In genomic region chr3:53811143-53811915, GRCh38 we compare ENCODE assay signal across 19 cellular contexts. TPM values are rescaled to one million over a fixed set of nuclear protein-coding genes. Genes with fewer than 3 reads are reported as not detected.
DNase-seq lines count a peak whose midpoint lies in the region; ATAC-seq, FAIRE-seq and TF ChIP-seq lines count a peak whose summit lies in the region.
"Had no signal": no experiment of that assay in that cellular context is flagged by ENCODE, and none has a peak within 500 bp of the region (broad histone marks: within the 10 kb centered on the region; RNA-seq: fewer than 3 reads in every experiment).

No MANE protein-coding gene starts in this region.

- peaks cover 3% of the 10 kb centered on the region for H3K4me1 ChIP-seq in IMR-90 (ENCODE audit: control insufficient read depth, insufficient read depth, low read length)
- H3K4me1 ChIP-seq in HepG2 (ENCODE audit: insufficient read depth, low read length) = peaks cover 14% of the 10 kb centered on the region
- no peaks in the 10 kb centered on the region for H3K4me1 ChIP-seq in A673 (ENCODE audit: insufficient read depth, low read length, poor library complexity, severe bottlenecking)
- peaks cover 8% of the 10 kb centered on the region for H3K4me1 ChIP-seq in osteoblast (ENCODE audit: insufficient read depth, low read length)
- H3K4me1 ChIP-seq: SJCRH30 had no signal

- no peak for FAIRE-seq in HepG2 (lab: Jason Lieb, UNC)
- FAIRE-seq: H54, K562, RCC 7860 had no signal

- H3K18ac ChIP-seq in IMR-90 (ENCODE audit: low read depth, low read length) = no peak overlapping the region

- no peak for DNase-seq in IMR-90
- peak; percentile 47 for DNase-seq in coronary artery (ENCODE audit: low spot score)
- DNase-seq in HepG2 (ENCODE audit: low spot score) = no peak
- DNase-seq in stimulated activated naive B cell treated with anti-CD40 and anti-IgM and Interleukin-4, amounts not matched to agents 10 μg/mL and 1 μg/mL and 100 μg/mL, for 72 hours = no peak
- no peak for DNase-seq in A673 (ENCODE audit: low spot score)
- no peak for DNase-seq in osteoblast (ENCODE audit: insufficient read length, low spot score, missing footprints)
- DNase-seq in CD1c-positive myeloid dendritic cell (ENCODE audit: extremely low spot score) = no peak
- DNase-seq: CD4-positive, alpha-beta memory T cell; DMS153; MG63; NCI-H1417; NCI-H1694 treated with DMSO at 0.1 percent for 48 hours; NCI-H446; NCI-H526; SJCRH30 had no signal

- TF ChIP-seq POLR2A in IMR-90 (IDR thresholded peaks at IDR 0.05; ENCODE audit: low read depth, low read length) (no peak), HepG2 (IDR thresholded peaks at IDR 0.05; ENCODE audit: insufficient read depth in 1 of 2, low read depth in 2 of 2, low read length in 2 of 2) (peak in 1 of 2 experiments; percentile 31; a peak in 1 of 4 replicates)

- H3K4me2 ChIP-seq in IMR-90 (ENCODE audit: low read depth, low read length) (no peak overlapping the region), HepG2 (ENCODE audit: low read depth, low read length) (no peak overlapping the region), osteoblast (ENCODE audit: insufficient read depth, low read length) (no peak overlapping the region)

- H2BK20ac ChIP-seq in IMR-90 (ENCODE audit: low read depth, low read length) = no peak overlapping the region

- TF ChIP-seq RAD21 in IMR-90 (IDR thresholded peaks at IDR 0.05; ENCODE audit: low read length) (no peak), HepG2 (CRISPR knock-in tag; IDR thresholded peaks at IDR 0.05) (no peak)

- no peak overlapping the region for H2AK9ac ChIP-seq in IMR-90 (replicated peaks; ENCODE audit: low read depth, low read length, poor library complexity)

- H3K4me1 Mint-ChIP-seq in stimulated activated naive B cell treated with anti-CD40 and anti-IgM and Interleukin-4, amounts not matched to agents 10 μg/mL and 1 μg/mL and 100 μg/mL, for 72 hours = peaks cover 18 to 21% of the 10 kb centered on the region in 2 donors
- H3K4me1 Mint-ChIP-seq: CD4-positive, alpha-beta memory T cell had no signal

- H2AFZ ChIP-seq in IMR-90 (replicated peaks; ENCODE audit: low read length, poor library complexity) = peak overlapping the region; percentile 14
- H2AFZ ChIP-seq in HepG2 (ENCODE audit: low read length) = no peak overlapping the region
- H2AFZ ChIP-seq in osteoblast (ENCODE audit: low read length) = no peak overlapping the region

- in situ Hi-C loops in IMR-90 (cut with MboI; ENCODE audit: low sequenced_read_pairs) (no loop called here), HepG2 (cut with HindIII; ENCODE audit: extremely low pct_ligation_motif_present, low pct_unique_long_range_greater_than_20kb) (no loop called here)

- BruUV-seq in IMR-90 (replicated peaks; lab: Mats Ljungman, UMichigan) (no TSS peak), HepG2 (replicated peaks; lab: Mats Ljungman, UMichigan) (TSS peak; percentile 0), A673 (replicated peaks; lab: Mats Ljungman, UMichigan) (no TSS peak)

- TF ChIP-seq CTCF in IMR-90 (conservative IDR thresholded peaks at IDR 0.05; ENCODE audit: low read depth, low read length) (no peak), coronary artery (IDR thresholded peaks at IDR 0.05) (no peak), HepG2 (CRISPR knock-in tag; IDR thresholded peaks at IDR 0.05) (no peak), A673 (conservative IDR thresholded peaks at IDR 0.05; ENCODE audit: low read depth, low read length) (no peak), osteoblast (IDR thresholded peaks at IDR 0.05; ENCODE audit: extremely low read depth, low read depth, low read length) (no peak)

- intact Hi-C loops in IMR-90 (cut with micrococcal nuclease) (no loop called here), HepG2 (cut with micrococcal nuclease; ENCODE audit: unreplicated experiment) (no loop called here), A673 (cut with micrococcal nuclease; ENCODE audit: unreplicated experiment) (no loop called here)

- H3K27me3 ChIP-seq in IMR-90 (ENCODE audit: control insufficient read depth, insufficient read depth, low read length) = peaks cover 9% of the 10 kb centered on the region
- H3K27me3 ChIP-seq in HepG2 (ENCODE audit: control insufficient read depth in 1 of 2, insufficient read depth in 2 of 2, low read length in 2 of 2) = no peaks in the 10 kb centered on the region; a peak in 1 of 5 replicates
- H3K27me3 ChIP-seq in A673 (replicated peaks; ENCODE audit: insufficient read depth, low read depth, low read length, poor library complexity) = no peaks in the 10 kb centered on the region
- H3K27me3 ChIP-seq in osteoblast (ENCODE audit: insufficient read depth, low read length) = peaks cover 7% of the 10 kb centered on the region
- H3K27me3 ChIP-seq: MG63 had no signal

- H3K36me3 ChIP-seq in IMR-90 (ENCODE audit: control insufficient read depth, insufficient read depth, low read length) (no peaks in the 10 kb centered on the region), HepG2 (replicated peaks in 1 of 2; ENCODE audit: control insufficient read depth in 1 of 2, insufficient read depth in 2 of 2, low read length in 2 of 2) (peaks cover 0 to 12% of the 10 kb centered on the region in 2 experiments; a peak in 3 of 5 replicates), A673 (ENCODE audit: insufficient read depth, low read length, poor library complexity, severe bottlenecking) (no peaks in the 10 kb centered on the region), osteoblast (ENCODE audit: insufficient read depth, low read length) (no peaks in the 10 kb centered on the region)
- H3K36me3 ChIP-seq: MG63, SJCRH30 had no signal

- POLR2A ChIA-PET in IMR-90 (lab: Charles Lee; ENCODE audit: unreplicated experiment) = no interaction called here
- POLR2A ChIA-PET in HepG2 (lab: Yijun Ruan, JAX) = interaction anchor here (1.6 to 12.1 kb wide), 2 partner anchors 32 to 36 kb away, joined by 6 to 156 read pairs; partner anchors contain the start of gene CHDH
- POLR2A ChIA-PET in A673 (lab: Charles Lee; ENCODE audit: low non-redundant PET) = no interaction called here

- H4K8ac ChIP-seq in IMR-90 (ENCODE audit: low read depth in 2 of 2, low read length in 2 of 2) = no peak overlapping the region

- no peaks in the 10 kb centered on the region for H3K9me3 Mint-ChIP-seq in stimulated activated naive B cell treated with anti-CD40 and anti-IgM and Interleukin-4, amounts not matched to agents 10 μg/mL and 1 μg/mL and 100 μg/mL, for 72 hours
- H3K9me3 Mint-ChIP-seq: CD4-positive, alpha-beta memory T cell had no signal

- WGBS in IMR-90 (ENCODE audit: extremely low coverage in 2 of 2, insufficient read length in 1 of 2), 2 experiments = 86% methylated on average over 6 of the region's 24 CpGs; no CpG with 5 or more reads in 1 of the 2 experiments
- 86% methylated on average over 22 of the region's 24 CpGs for WGBS in HepG2 (ENCODE audit: low lambda C conversion rate)

- no peak overlapping the region for H2BK15ac ChIP-seq in IMR-90 (ENCODE audit: low read depth, low read length)

- no peak overlapping the region for H3K14ac ChIP-seq in IMR-90 (replicated peaks; ENCODE audit: low read depth, low read length)

- ATAC-seq in IMR-90 (ENCODE audit: low read depth) (no peak), HepG2 (peak; percentile 3)
- no peak for ATAC-seq in stimulated activated naive B cell treated with anti-CD40 and anti-IgM and Interleukin-4, amounts not matched to agents 10 μg/mL and 1 μg/mL and 100 μg/mL, for 72 hours (replicated peaks)
- ATAC-seq: K562 had no signal

- H3K9ac ChIP-seq in IMR-90 (ENCODE audit: low read depth, low read length) (no peak overlapping the region), HepG2 (ENCODE audit: insufficient read depth, low read depth, low read length) (no peak overlapping the region)

- peaks cover 5 to 17% of the 10 kb centered on the region in 2 donors for H3K27me3 Mint-ChIP-seq in stimulated activated naive B cell treated with anti-CD40 and anti-IgM and Interleukin-4, amounts not matched to agents 10 μg/mL and 1 μg/mL and 100 μg/mL, for 72 hours

- H3K79me2 ChIP-seq in HepG2 (ENCODE audit: insufficient read depth, low read length) (no peaks in the 10 kb centered on the region), osteoblast (ENCODE audit: insufficient read depth, low read length) (no peaks in the 10 kb centered on the region)

- H3K56ac ChIP-seq in IMR-90 (ENCODE audit: extremely low read depth, insufficient read depth, low read length) = no peak overlapping the region

- peaks cover 19 to 25% of the 10 kb centered on the region in 2 donors for H3K36me3 Mint-ChIP-seq in stimulated activated naive B cell treated with anti-CD40 and anti-IgM and Interleukin-4, amounts not matched to agents 10 μg/mL and 1 μg/mL and 100 μg/mL, for 72 hours
- H3K36me3 Mint-ChIP-seq: CD4-positive, alpha-beta memory T cell had no signal

- no peak overlapping the region for H4K91ac ChIP-seq in IMR-90 (ENCODE audit: insufficient read depth, low read depth, low read length)

- H2BK120ac ChIP-seq in IMR-90 (ENCODE audit: low read depth, low read length) = no peak overlapping the region

- H3K27ac Mint-ChIP-seq in stimulated activated naive B cell treated with anti-CD40 and anti-IgM and Interleukin-4, amounts not matched to agents 10 μg/mL and 1 μg/mL and 100 μg/mL, for 72 hours = peak overlapping the region; percentile 25
- H3K27ac Mint-ChIP-seq: CD4-positive, alpha-beta memory T cell had no signal

- H3K27ac ChIP-seq in IMR-90 (ENCODE audit: insufficient read depth, low read length) = no peak overlapping the region
- H3K27ac ChIP-seq in coronary artery = no peak overlapping the region
- H3K27ac ChIP-seq in HepG2 (ENCODE audit: extremely low read length, insufficient read depth, low read length) = no peak overlapping the region
- no peak overlapping the region for H3K27ac ChIP-seq in A673 (ENCODE audit: low read depth, low read length, poor library complexity, severe bottlenecking)
- H3K27ac ChIP-seq in osteoblast (ENCODE audit: low read depth, low read length) = no peak overlapping the region
- H3K27ac ChIP-seq: SJCRH30 had no signal

- CTCF ChIA-PET in IMR-90 (lab: Yijun Ruan, JAX) = interaction anchor here (0.7 kb wide), 1 partner anchor 108 kb away, joined by 3 read pairs; no protein-coding TSS in a partner anchor
- CTCF ChIA-PET in HepG2 (lab: Yijun Ruan, JAX; ENCODE audit: low intra/inter-chr PET ratio, low total read pairs) = no interaction called here
- CTCF ChIA-PET in A673 (lab: Charles Lee) = no interaction called here

- H3K79me1 ChIP-seq in IMR-90 (ENCODE audit: low read depth in 1 of 2, low read length in 2 of 2) = no peaks in the 10 kb centered on the region

- no peak overlapping the region for H2BK5ac ChIP-seq in IMR-90 (ENCODE audit: low read depth, low read length, poor library complexity, severe bottlenecking)

- no peak overlapping the region for H3K4ac ChIP-seq in IMR-90 (ENCODE audit: low read depth, low read length)

- dilution Hi-C loops in IMR-90 (cut with HindIII; ENCODE audit: low sequenced_read_pairs, unreplicated experiment) = no loop called here

- H2AK5ac ChIP-seq in IMR-90 (ENCODE audit: low read depth, low read length) = no peak overlapping the region

- no peak for TF ChIP-seq EP300 in HepG2 (IDR thresholded peaks at IDR 0.05; ENCODE audit: low read depth in 2 of 2, low read length in 2 of 2)
- TF ChIP-seq EP300 in HepG2 (CRISPR knock-in tag; IDR thresholded peaks at IDR 0.05; ENCODE audit: borderline replicate concordance) = no peak

- peaks cover 3% of the 10 kb centered on the region for H3K9me1 ChIP-seq in IMR-90 (ENCODE audit: insufficient read depth, low read length)

- H3K9me3 ChIP-seq in IMR-90 (ENCODE audit: control insufficient read depth, insufficient read depth, low read length) (no peaks in the 10 kb centered on the region), HepG2 (ENCODE audit: low read length) (no peaks in the 10 kb centered on the region), A673 (ENCODE audit: low read depth, low read length, poor library complexity, severe bottlenecking) (no peaks in the 10 kb centered on the region), osteoblast (ENCODE audit: low read depth, low read length) (no peaks in the 10 kb centered on the region)
- H3K9me3 ChIP-seq: MG63, SJCRH30 had no signal

- H4K20me1 ChIP-seq in IMR-90 (ENCODE audit: insufficient read depth, low read length) (no peaks in the 10 kb centered on the region), HepG2 (ENCODE audit: insufficient read depth, low read length) (peaks cover 8% of the 10 kb centered on the region; the same call in 1 of the 2 replicates), osteoblast (ENCODE audit: insufficient read depth, low read length) (no peaks in the 10 kb centered on the region)

- no peak overlapping the region for H3K4me3 ChIP-seq in IMR-90 (ENCODE audit: insufficient read depth, low read depth, low read length)
- H3K4me3 ChIP-seq in coronary artery = no peak overlapping the region
- H3K4me3 ChIP-seq in HepG2 (replicated peaks in 1 of 3; ENCODE audit: insufficient read depth in 1 of 3, low read depth in 2 of 3, low read length in 3 of 3) = no peak overlapping the region
- H3K4me3 ChIP-seq in A673 (ENCODE audit: low read depth, low read length, poor library complexity, severe bottlenecking) = no peak overlapping the region
- no peak overlapping the region for H3K4me3 ChIP-seq in osteoblast (ENCODE audit: insufficient read depth, low read length)
- H3K4me3 ChIP-seq: K562, MG63, SJCRH30 had no signal

- no peak overlapping the region for H3K4me3 Mint-ChIP-seq in stimulated activated naive B cell treated with anti-CD40 and anti-IgM and Interleukin-4, amounts not matched to agents 10 μg/mL and 1 μg/mL and 100 μg/mL, for 72 hours
- H3K4me3 Mint-ChIP-seq: CD4-positive, alpha-beta memory T cell had no signal

- H4K5ac ChIP-seq in IMR-90 (ENCODE audit: low read depth, low read length) = no peak overlapping the region

- H3K23ac ChIP-seq in IMR-90 (ENCODE audit: low read depth, low read length) = no peak overlapping the region

RNA-seq across cellular contexts. Expression of gene CHDH, which starts 34.9 kb away (rescaled TPM):
- total RNA-seq in IMR-90 (2012; rRNA removed) (under 0.01 and 0.28 TPM in 2 replicates), HepG2 (2016; rRNA removed; fragmentation: Illumina TruSeq; extraction: Trizol) (40.4 and 48.9 TPM in 2 replicates), A673 (2021) (0.24 TPM in 1 of 2 replicates, not detected in the other), osteoblast (0.72 and 0.88 TPM in 2 replicates)
- polyA plus RNA-seq in IMR-90 (2012; rRNA removed) (0.07 and 0.19 TPM in 2 replicates), HepG2 (2011; rRNA removed) (28.1 and 42.9 TPM in 2 replicates)
- 0.02 and 0.08 TPM in 2 replicates for polyA plus RNA-seq in IMR-90 (2012; cell fraction: cytosol; rRNA removed)
- 0.23 and 0.29 TPM in 2 replicates for polyA plus RNA-seq in IMR-90 (2012; cell fraction: nucleus; rRNA removed; ENCODE audit: low replicate concordance)
- 3.3 TPM in 2 replicates for total RNA-seq in HepG2 (2016; cell fraction: cytosol; rRNA removed; fragmentation: Illumina TruSeq; extraction: Trizol; ENCODE audit: low read depth)
- 41.6 and 47.1 TPM in 2 replicates for total RNA-seq in HepG2 (2016; cell fraction: insoluble cytoplasmic fraction; rRNA removed; fragmentation: Illumina TruSeq; extraction: Trizol)
- total RNA-seq in HepG2 (2016; cell fraction: membrane; rRNA removed; fragmentation: Illumina TruSeq; extraction: Trizol) = 15.0 and 16.6 TPM in 2 replicates
- 41.0 and 44.5 TPM in 2 replicates for total RNA-seq in HepG2 (2016; cell fraction: nucleus; rRNA removed; fragmentation: Illumina TruSeq; extraction: Trizol)
- polyA plus RNA-seq in HepG2 (2011; cell fraction: cytosol; rRNA removed) = 23.3 and 24.3 TPM in 2 replicates
- polyA plus RNA-seq in HepG2 (2011; cell fraction: nucleus; rRNA removed) = 209 and 246 TPM in 2 replicates
- polyA plus RNA-seq in HepG2 (2012) = 32.6 and 41.1 TPM in 2 replicates
- polyA plus RNA-seq in HepG2 (2016; cell fraction: cytosol; fragmentation: Illumina TruSeq; extraction: Trizol; ENCODE audit: low read depth) = 2.2 and 2.9 TPM in 2 replicates
- polyA plus RNA-seq in HepG2 (2016; cell fraction: insoluble cytoplasmic fraction; fragmentation: Illumina TruSeq; extraction: Trizol; ENCODE audit: low read depth) = 31.8 and 33.2 TPM in 2 replicates
- polyA plus RNA-seq in HepG2 (2016; cell fraction: membrane; fragmentation: Illumina TruSeq; extraction: Trizol; ENCODE audit: low read depth) = 7.0 and 8.2 TPM in 2 replicates
- 89.8 and 92.2 TPM in 2 replicates for polyA plus RNA-seq in HepG2 (2016; cell fraction: nucleus; fragmentation: Illumina TruSeq; extraction: Trizol; ENCODE audit: insufficient read depth, low read depth)
- 3.1 and 28.1 TPM in 2 replicates for polyA minus RNA-seq in HepG2 (2011; rRNA and poly(A)+ RNA removed; ENCODE audit: low replicate concordance)
- polyA minus RNA-seq in HepG2 (2011; cell fraction: cytosol; rRNA and poly(A)+ RNA removed) = 11.1 and 12.1 TPM in 2 replicates
- 32.3 and 32.8 TPM in 2 replicates for polyA minus RNA-seq in HepG2 (2011; cell fraction: nucleus; rRNA and poly(A)+ RNA removed)

RNA-seq across cellular contexts. Expression of gene IL17RB, which starts 35.0 kb away (rescaled TPM):
- total RNA-seq in IMR-90 (2012; rRNA removed) (under 0.01 TPM in 1 of 2 replicates, not detected in the other), HepG2 (2016; rRNA removed; fragmentation: Illumina TruSeq; extraction: Trizol) (62.7 and 130 TPM in 2 replicates), A673 (2021) (not detected in 2 replicates), osteoblast (under 0.01 and 0.29 TPM in 2 replicates)
- polyA plus RNA-seq in IMR-90 (2012; rRNA removed) (0.09 TPM in 1 of 2 replicates, not detected in the other), HepG2 (2011; rRNA removed) (190 and 198 TPM in 2 replicates)
- 0.03 TPM in 1 of 2 replicates, not detected in the other for polyA plus RNA-seq in IMR-90 (2012; cell fraction: cytosol; rRNA removed)
- 0.12 and 0.25 TPM in 2 replicates for polyA plus RNA-seq in IMR-90 (2012; cell fraction: nucleus; rRNA removed; ENCODE audit: low replicate concordance)
- total RNA-seq in HepG2 (2016; cell fraction: cytosol; rRNA removed; fragmentation: Illumina TruSeq; extraction: Trizol; ENCODE audit: low read depth) = 21.4 and 25.8 TPM in 2 replicates
- 63.1 and 130 TPM in 2 replicates for total RNA-seq in HepG2 (2016; cell fraction: insoluble cytoplasmic fraction; rRNA removed; fragmentation: Illumina TruSeq; extraction: Trizol)
- total RNA-seq in HepG2 (2016; cell fraction: membrane; rRNA removed; fragmentation: Illumina TruSeq; extraction: Trizol) = 31.0 and 36.3 TPM in 2 replicates
- 189 and 216 TPM in 2 replicates for total RNA-seq in HepG2 (2016; cell fraction: nucleus; rRNA removed; fragmentation: Illumina TruSeq; extraction: Trizol)
- 70.3 and 82.3 TPM in 2 replicates for polyA plus RNA-seq in HepG2 (2011; cell fraction: cytosol; rRNA removed)
- polyA plus RNA-seq in HepG2 (2011; cell fraction: nucleus; rRNA removed) = 671 and 683 TPM in 2 replicates
- 89.0 and 97.8 TPM in 2 replicates for polyA plus RNA-seq in HepG2 (2012)
- polyA plus RNA-seq in HepG2 (2016; cell fraction: cytosol; fragmentation: Illumina TruSeq; extraction: Trizol; ENCODE audit: low read depth) = 14.5 and 16.0 TPM in 2 replicates
- polyA plus RNA-seq in HepG2 (2016; cell fraction: insoluble cytoplasmic fraction; fragmentation: Illumina TruSeq; extraction: Trizol; ENCODE audit: low read depth) = 72.6 and 77.1 TPM in 2 replicates
- 22.5 and 23.7 TPM in 2 replicates for polyA plus RNA-seq in HepG2 (2016; cell fraction: membrane; fragmentation: Illumina TruSeq; extraction: Trizol; ENCODE audit: low read depth)
- 415 and 421 TPM in 2 replicates for polyA plus RNA-seq in HepG2 (2016; cell fraction: nucleus; fragmentation: Illumina TruSeq; extraction: Trizol; ENCODE audit: insufficient read depth, low read depth)
- 9.5 and 43.2 TPM in 2 replicates for polyA minus RNA-seq in HepG2 (2011; rRNA and poly(A)+ RNA removed; ENCODE audit: low replicate concordance)
- polyA minus RNA-seq in HepG2 (2011; cell fraction: cytosol; rRNA and poly(A)+ RNA removed) = 23.4 and 24.0 TPM in 2 replicates
- 94.6 and 106 TPM in 2 replicates for polyA minus RNA-seq in HepG2 (2011; cell fraction: nucleus; rRNA and poly(A)+ RNA removed)
- total RNA-seq: LHCN-M2, SJCRH30 had no signal

Comparison
In these comparisons a context has a peak if more than half of its experiments do, and no peak if none do; other contexts are left out.
1. RNA of gene IL17RB, which starts 35.0 kb away (total RNA-seq): 21.4 to 216 TPM in HepG2; not detected in A673, under 0.01 TPM in IMR-90 and under 0.01 to 0.29 TPM in osteoblast; every median in the first group is over 10 times any median in the second.